ENCODE assay signal across 8 cellular contexts in the genomic region with DNA sequence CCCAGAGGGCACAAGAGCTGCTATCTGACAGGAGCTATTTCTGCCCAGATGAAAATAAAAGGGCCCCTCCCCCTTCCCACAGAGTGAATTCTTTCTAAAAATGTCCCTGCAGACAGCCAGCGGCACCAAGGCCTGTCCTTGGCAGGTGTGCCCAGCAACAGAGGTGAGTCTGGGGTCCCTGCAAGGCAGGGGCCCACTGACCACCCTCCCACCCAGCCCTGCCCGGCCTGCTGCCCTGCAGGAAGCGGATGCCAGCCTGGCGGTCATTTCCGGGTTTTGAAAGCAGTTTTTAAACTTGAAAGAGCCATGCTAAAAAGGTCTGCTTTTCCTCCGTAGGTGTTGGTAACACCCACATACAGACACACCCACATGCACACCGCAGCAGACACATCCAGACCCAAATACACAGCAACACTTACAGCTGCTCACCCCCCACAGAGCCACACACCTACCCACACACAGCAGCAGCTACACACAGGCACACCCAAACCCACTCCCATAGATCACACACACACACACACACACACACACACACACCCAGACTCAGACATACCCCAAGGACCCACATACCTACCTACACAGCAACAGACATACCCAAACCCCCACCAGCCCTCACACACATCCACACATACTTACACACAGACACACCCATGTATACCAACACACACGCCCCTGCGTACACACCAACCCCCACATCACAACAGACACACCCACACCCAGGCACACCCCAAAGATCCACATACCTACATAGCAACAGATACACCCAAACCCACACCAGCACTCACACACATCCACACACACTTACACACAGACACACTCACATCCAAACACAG. TPM values are rescaled to one million over a fixed set of nuclear protein-coding genes. Genes with fewer than 3 reads are reported as not detected.
A peak's percentile ranks its signal among the peaks of the same experiment; 100 is the strongest.
DNase-seq lines count a peak whose midpoint lies in the region; ATAC-seq and TF ChIP-seq lines count a peak whose summit lies in the region.

No MANE protein-coding gene starts in this region.

- peaks cover 52 to 60% (median 59%) of the 10 kb centered on the region in 3 donors for H3K4me1 Mint-ChIP-seq in T-cell

- H3K27ac ChIP-seq in adrenal gland = peak overlapping the region; percentile 92 to 100 (median 99)
- H3K27ac ChIP-seq in iPS DF 6.9 (ENCODE audit: low read length) = peak overlapping the region; percentile 32

- no peaks in the 10 kb centered on the region for H3K27me3 ChIP-seq in adrenal gland
- H3K27me3 ChIP-seq in iPS DF 6.9 (ENCODE audit: control insufficient read depth, insufficient read depth, low read length) = no peaks in the 10 kb centered on the region

- intact Hi-C loops in adrenal gland (cut with DNase I) = no loop called here

- TF ChIP-seq POLR2A in adrenal gland (IDR thresholded peaks at IDR 0.05) = no peak

- H3K27ac Mint-ChIP-seq in T-cell = peak overlapping the region; percentile 94 to 97

- peak overlapping the region; percentile 74 to 98 (median 91) for H3K4me3 Mint-ChIP-seq in T-cell

- no peaks in the 10 kb centered on the region for H3K27me3 Mint-ChIP-seq in T-cell

- DNase-seq in T-cell (peak; percentile 70 to 94 (median 85)), adrenal gland (peak; percentile 56 to 81 (median 62)), iPS DF 6.9 (ENCODE audit: low read depth, low spot score) (no peak), NCI-H2081 treated with DMSO at 0.1 percent for 48 hours (lab: John Stamatoyannopoulos, UW) (no peak), middle frontal gyrus (ENCODE audit: extremely low spot score, low spot score) (no peak)
- peak; percentile 60 for DNase-seq in stimulated activated CD4-positive, alpha-beta T cell treated with anti-CD3 and anti-CD28 coated beads, Interleukin-15, amount 100 ng/mL, for 24 hours

- no peaks in the 10 kb centered on the region for H3K9me3 ChIP-seq in adrenal gland (replicated peaks in 1 of 3)
- H3K9me3 ChIP-seq in iPS DF 6.9 (ENCODE audit: control insufficient read depth, insufficient read depth, low read length) = no peaks in the 10 kb centered on the region

- H3K36me3 ChIP-seq in adrenal gland (replicated peaks in 1 of 2) (peaks cover 0 to 18% of the 10 kb centered on the region in 2 donors), iPS DF 6.9 (ENCODE audit: control insufficient read depth, insufficient read depth, low read length) (no peaks in the 10 kb centered on the region)

- H3K9me3 Mint-ChIP-seq in T-cell = no peaks in the 10 kb centered on the region

- H3K4me3 ChIP-seq in adrenal gland (peak overlapping the region in 2 of 4 donors; percentile 18 to 96), iPS DF 6.9 (ENCODE audit: low read length) (no peak overlapping the region; the same call in 1 of the 2 replicates)

- H3K4me1 ChIP-seq in adrenal gland (replicated peaks in 1 of 2) (peaks cover 51 to 53% of the 10 kb centered on the region in 2 donors), iPS DF 6.9 (ENCODE audit: control insufficient read depth, insufficient read depth, low read length) (peaks cover 12% of the 10 kb centered on the region)

- H3K36me3 Mint-ChIP-seq in T-cell = peaks cover 24% of the 10 kb centered on the region

- WGBS in adrenal gland, 4 donors = 4 to 10% (median 7%) methylated on average over 7 to 9 of the region's 9 CpGs
- no CpG with 5 or more reads among the region's 9 CpGs for WGBS in iPS DF 6.9 (ENCODE audit: insufficient coverage, insufficient read length)

- POLR2A ChIA-PET in T-cell (lab: Charles Lee) = interaction anchor here (0.5 to 1.9 kb wide), 12 partner anchors 9 to 89 kb away, joined by 3 to 22 read pairs (median 4); a partner anchor contains a TSS

- no peak for TF ChIP-seq CTCF in adrenal gland (IDR thresholded peaks at IDR 0.05)

- ATAC-seq in GM18502 (IDR thresholded peaks at IDR 0.05; ENCODE audit: poor library complexity, unreplicated experiment) (peak; percentile 33), HG03135 (IDR thresholded peaks at IDR 0.05; ENCODE audit: unreplicated experiment) (peak; percentile 33), T-cell (replicated peaks in 1 of 4) (peak; percentile 64 to 76 (median 73))

- CTCF ChIA-PET in T-cell (lab: Charles Lee) = interaction anchor here (0.5 to 3.9 kb wide), 14 partner anchors 9 to 618 kb away, joined by 3 to 29 read pairs (median 8); a partner anchor contains a TSS

RNA-seq across cellular contexts. Expression of a gene that starts 7.6 kb away (rescaled TPM):
- total RNA-seq in T-cell (100 to 1,000 TPM; 329 to 974 (median 377) TPM), adrenal gland (100 to 1,000 TPM in 5 of 8 donors, 10 to 100 TPM in 3; 46.2 to 333 (median 111) TPM)
- polyA plus RNA-seq in adrenal gland = 100 to 1,000 TPM in 2 of 3 donors, 10 to 100 TPM in 1; 29.2 to 159 (median 105) TPM

Comparison
In these comparisons a context has a peak if more than half of its experiments do, and no peak if none do; other contexts are left out.
1. DNase-seq: peak in T-cell (34 of 34), adrenal gland (7 of 7) and stimulated activated CD4-positive, alpha-beta T cell treated with anti-CD3 and anti-CD28 coated beads, Interleukin-15, amount 100 ng/mL, for 24 hours (single experiment); none in iPS DF 6.9 (single experiment), NCI-H2081 treated with DMSO at 0.1 percent for 48 hours (single experiment) and middle frontal gyrus (single experiment).
2. Peak in every context shown above with its lines, with median percentiles within 50 percentile points of each other: ATAC-seq.